In the genomic region with DNA sequence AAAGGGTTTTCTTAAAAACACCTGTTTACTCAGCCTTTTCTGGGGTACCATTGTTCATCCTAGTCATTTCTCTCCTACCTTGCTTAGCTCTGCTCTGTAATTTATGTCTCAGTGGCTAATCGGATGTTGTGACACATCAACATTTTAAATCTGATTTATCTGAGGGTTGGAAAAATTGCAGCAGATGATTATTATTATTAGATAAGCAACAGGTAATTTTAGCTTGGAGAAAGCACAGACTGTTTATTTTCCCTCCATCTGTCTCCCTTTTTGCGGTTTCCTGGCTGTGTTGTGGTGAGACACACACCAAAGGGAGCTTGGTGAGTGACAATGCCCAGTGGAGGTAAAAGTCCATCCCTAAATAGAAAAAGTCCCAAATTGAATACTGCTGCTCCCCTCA, we compare ENCODE assay signal across 1 cellular context.
TF ChIP-seq lines count a peak whose summit lies in the region.

No MANE protein-coding gene starts in this region.

TF ChIP-seq in HEK293, 187 proteins besides CTCF, POLR2A, EP300 and RAD21 (continued from another document and continues in another):
- TF ChIP-seq, protein P1, sequence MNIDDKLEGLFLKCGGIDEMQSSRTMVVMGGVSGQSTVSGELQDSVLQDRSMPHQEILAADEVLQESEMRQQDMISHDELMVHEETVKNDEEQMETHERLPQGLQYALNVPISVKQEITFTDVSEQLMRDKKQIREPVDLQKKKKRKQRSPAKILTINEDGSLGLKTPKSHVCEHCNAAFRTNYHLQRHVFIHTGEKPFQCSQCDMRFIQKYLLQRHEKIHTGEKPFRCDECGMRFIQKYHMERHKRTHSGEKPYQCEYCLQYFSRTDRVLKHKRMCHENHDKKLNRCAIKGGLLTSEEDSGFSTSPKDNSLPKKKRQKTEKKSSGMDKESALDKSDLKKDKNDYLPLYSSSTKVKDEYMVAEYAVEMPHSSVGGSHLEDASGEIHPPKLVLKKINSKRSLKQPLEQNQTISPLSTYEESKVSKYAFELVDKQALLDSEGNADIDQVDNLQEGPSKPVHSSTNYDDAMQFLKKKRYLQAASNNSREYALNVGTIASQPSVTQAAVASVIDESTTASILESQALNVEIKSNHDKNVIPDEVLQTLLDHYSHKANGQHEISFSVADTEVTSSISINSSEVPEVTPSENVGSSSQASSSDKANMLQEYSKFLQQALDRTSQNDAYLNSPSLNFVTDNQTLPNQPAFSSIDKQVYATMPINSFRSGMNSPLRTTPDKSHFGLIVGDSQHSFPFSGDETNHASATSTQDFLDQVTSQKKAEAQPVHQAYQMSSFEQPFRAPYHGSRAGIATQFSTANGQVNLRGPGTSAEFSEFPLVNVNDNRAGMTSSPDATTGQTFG (tag by site-specific recombination; IDR thresholded peaks at IDR 0.05; ENCODE audit: borderline replicate concordance), result peak; percentile 95
- TF ChIP-seq ZNF362 (tag by site-specific recombination; IDR thresholded peaks at IDR 0.05) (no peak), ZNF677 (tag by site-specific recombination; IDR thresholded peaks at IDR 0.05) (no peak), ZNF473 (tag by site-specific recombination; IDR thresholded peaks at IDR 0.05) (no peak), ZNF777 (tag by site-specific recombination; IDR thresholded peaks at IDR 0.05; ENCODE audit: borderline replicate concordance) (no peak), SETDB1 (IDR thresholded peaks at IDR 0.05; ENCODE audit: insufficient read length, low read length) (no peak), PRDM1 (tag by site-specific recombination; IDR thresholded peaks at IDR 0.05) (no peak), ZNF416 (tag by site-specific recombination; IDR thresholded peaks at IDR 0.05) (no peak), GFI1B (tag by site-specific recombination; IDR thresholded peaks at IDR 0.05) (peak; percentile 94), ZNF112 (tag by site-specific recombination; IDR thresholded peaks at IDR 0.05) (no peak), ZNF555 (tag by site-specific recombination; conservative IDR thresholded peaks at IDR 0.05) (no peak; the same call in 1 of the 2 replicates), EGR2 (tag by site-specific recombination; IDR thresholded peaks at IDR 0.05; ENCODE audit: low read depth) (no peak), ZNF350 (tag by site-specific recombination; IDR thresholded peaks at IDR 0.05) (peak; percentile 59), ZNF426 (tag by site-specific recombination; IDR thresholded peaks at IDR 0.05) (no peak), ZNF37A (tag by site-specific recombination; IDR thresholded peaks at IDR 0.05) (no peak), KLF17 (tag by site-specific recombination; IDR thresholded peaks at IDR 0.05) (peak; percentile 97), ZNF311 (tag by site-specific recombination; IDR thresholded peaks at IDR 0.05; ENCODE audit: borderline replicate concordance) (no peak), ZNF514 (tag by site-specific recombination; IDR thresholded peaks at IDR 0.05) (no peak), ZNF548 (tag by site-specific recombination; IDR thresholded peaks at IDR 0.05) (no peak), MYNN (tag by site-specific recombination; IDR thresholded peaks at IDR 0.05; ENCODE audit: borderline replicate concordance) (no peak), ZEB2 (tag by site-specific recombination; IDR thresholded peaks at IDR 0.05) (no peak), ZNF660 (tag by site-specific recombination; IDR thresholded peaks at IDR 0.05) (no peak), ZNF621 (tag by site-specific recombination; IDR thresholded peaks at IDR 0.05) (no peak), KLF8 (tag by site-specific recombination; IDR thresholded peaks at IDR 0.05) (peak; percentile 72), ZNF629 (tag by site-specific recombination; IDR thresholded peaks at IDR 0.05) (peak; percentile 68), SP3 (tag by site-specific recombination; IDR thresholded peaks at IDR 0.05) (no peak), KLF7 (tag by site-specific recombination; IDR thresholded peaks at IDR 0.05; ENCODE audit: borderline replicate concordance) (no peak; the same call in 1 of the 2 replicates), ZNF600 (tag by site-specific recombination; IDR thresholded peaks at IDR 0.05) (no peak)
- TF ChIP-seq, protein P2, sequence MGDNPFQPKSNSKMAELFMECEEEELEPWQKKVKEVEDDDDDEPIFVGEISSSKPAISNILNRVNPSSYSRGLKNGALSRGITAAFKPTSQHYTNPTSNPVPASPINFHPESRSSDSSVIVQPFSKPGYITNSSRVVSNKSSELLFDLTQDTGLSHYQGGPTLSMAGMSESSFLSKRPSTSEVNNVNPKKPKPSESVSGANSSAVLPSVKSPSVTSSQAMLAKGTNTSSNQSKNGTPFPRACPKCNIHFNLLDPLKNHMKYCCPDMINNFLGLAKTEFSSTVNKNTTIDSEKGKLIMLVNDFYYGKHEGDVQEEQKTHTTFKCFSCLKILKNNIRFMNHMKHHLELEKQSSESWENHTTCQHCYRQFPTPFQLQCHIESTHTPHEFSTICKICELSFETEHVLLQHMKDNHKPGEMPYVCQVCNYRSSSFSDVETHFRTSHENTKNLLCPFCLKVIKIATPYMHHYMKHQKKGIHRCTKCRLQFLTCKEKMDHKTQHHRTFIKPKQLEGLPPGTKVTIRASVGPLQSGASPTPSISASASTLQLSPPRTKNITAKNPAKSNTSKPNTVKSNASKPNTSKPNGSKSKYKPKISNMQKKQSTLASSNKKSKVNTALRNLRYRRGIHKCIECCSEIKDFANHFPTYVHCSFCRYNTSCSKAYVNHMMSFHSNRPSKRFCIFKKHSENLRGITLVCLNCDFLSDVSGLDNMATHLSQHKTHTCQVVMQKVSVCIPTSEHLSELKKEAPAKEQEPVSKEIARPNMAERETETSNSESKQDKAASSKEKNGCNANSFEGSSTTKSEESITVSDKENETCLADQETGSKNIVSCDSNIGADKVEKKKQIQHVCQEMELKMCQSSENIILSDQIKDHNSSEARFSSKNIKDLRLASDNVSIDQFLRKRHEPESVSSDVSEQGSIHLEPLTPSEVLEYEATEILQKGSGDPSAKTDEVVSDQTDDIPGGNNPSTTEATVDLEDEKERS (tag by site-specific recombination; IDR thresholded peaks at IDR 0.05), result no peak
- TF ChIP-seq, protein P3, sequence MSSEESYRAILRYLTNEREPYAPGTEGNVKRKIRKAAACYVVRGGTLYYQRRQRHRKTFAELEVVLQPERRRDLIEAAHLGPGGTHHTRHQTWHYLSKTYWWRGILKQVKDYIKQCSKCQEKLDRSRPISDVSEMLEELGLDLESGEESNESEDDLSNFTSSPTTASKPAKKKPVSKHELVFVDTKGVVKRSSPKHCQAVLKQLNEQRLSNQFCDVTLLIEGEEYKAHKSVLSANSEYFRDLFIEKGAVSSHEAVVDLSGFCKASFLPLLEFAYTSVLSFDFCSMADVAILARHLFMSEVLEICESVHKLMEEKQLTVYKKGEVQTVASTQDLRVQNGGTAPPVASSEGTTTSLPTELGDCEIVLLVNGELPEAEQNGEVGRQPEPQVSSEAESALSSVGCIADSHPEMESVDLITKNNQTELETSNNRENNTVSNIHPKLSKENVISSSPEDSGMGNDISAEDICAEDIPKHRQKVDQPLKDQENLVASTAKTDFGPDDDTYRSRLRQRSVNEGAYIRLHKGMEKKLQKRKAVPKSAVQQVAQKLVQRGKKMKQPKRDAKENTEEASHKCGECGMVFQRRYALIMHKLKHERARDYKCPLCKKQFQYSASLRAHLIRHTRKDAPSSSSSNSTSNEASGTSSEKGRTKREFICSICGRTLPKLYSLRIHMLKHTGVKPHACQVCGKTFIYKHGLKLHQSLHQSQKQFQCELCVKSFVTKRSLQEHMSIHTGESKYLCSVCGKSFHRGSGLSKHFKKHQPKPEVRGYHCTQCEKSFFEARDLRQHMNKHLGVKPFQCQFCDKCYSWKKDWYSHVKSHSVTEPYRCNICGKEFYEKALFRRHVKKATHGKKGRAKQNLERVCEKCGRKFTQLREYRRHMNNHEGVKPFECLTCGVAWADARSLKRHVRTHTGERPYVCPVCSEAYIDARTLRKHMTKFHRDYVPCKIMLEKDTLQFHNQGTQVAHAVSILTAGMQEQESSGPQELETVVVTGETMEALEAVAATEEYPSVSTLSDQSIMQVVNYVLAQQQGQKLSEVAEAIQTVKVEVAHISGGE (tag by site-specific recombination; conservative IDR thresholded peaks at IDR 0.05; ENCODE audit: low read depth), result no peak
- TF ChIP-seq, protein P4, sequence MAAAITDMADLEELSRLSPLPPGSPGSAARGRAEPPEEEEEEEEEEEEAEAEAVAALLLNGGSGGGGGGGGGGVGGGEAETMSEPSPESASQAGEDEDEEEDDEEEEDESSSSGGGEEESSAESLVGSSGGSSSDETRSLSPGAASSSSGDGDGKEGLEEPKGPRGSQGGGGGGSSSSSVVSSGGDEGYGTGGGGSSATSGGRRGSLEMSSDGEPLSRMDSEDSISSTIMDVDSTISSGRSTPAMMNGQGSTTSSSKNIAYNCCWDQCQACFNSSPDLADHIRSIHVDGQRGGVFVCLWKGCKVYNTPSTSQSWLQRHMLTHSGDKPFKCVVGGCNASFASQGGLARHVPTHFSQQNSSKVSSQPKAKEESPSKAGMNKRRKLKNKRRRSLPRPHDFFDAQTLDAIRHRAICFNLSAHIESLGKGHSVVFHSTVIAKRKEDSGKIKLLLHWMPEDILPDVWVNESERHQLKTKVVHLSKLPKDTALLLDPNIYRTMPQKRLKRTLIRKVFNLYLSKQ (tag by site-specific recombination; IDR thresholded peaks at IDR 0.05; ENCODE audit: borderline replicate concordance), result no peak
- TF ChIP-seq, protein P5, sequence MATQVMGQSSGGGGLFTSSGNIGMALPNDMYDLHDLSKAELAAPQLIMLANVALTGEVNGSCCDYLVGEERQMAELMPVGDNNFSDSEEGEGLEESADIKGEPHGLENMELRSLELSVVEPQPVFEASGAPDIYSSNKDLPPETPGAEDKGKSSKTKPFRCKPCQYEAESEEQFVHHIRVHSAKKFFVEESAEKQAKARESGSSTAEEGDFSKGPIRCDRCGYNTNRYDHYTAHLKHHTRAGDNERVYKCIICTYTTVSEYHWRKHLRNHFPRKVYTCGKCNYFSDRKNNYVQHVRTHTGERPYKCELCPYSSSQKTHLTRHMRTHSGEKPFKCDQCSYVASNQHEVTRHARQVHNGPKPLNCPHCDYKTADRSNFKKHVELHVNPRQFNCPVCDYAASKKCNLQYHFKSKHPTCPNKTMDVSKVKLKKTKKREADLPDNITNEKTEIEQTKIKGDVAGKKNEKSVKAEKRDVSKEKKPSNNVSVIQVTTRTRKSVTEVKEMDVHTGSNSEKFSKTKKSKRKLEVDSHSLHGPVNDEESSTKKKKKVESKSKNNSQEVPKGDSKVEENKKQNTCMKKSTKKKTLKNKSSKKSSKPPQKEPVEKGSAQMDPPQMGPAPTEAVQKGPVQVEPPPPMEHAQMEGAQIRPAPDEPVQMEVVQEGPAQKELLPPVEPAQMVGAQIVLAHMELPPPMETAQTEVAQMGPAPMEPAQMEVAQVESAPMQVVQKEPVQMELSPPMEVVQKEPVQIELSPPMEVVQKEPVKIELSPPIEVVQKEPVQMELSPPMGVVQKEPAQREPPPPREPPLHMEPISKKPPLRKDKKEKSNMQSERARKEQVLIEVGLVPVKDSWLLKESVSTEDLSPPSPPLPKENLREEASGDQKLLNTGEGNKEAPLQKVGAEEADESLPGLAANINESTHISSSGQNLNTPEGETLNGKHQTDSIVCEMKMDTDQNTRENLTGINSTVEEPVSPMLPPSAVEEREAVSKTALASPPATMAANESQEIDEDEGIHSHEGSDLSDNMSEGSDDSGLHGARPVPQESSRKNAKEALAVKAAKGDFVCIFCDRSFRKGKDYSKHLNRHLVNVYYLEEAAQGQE (tag by site-specific recombination; IDR thresholded peaks at IDR 0.05), result no peak
- TF ChIP-seq, protein P6, sequence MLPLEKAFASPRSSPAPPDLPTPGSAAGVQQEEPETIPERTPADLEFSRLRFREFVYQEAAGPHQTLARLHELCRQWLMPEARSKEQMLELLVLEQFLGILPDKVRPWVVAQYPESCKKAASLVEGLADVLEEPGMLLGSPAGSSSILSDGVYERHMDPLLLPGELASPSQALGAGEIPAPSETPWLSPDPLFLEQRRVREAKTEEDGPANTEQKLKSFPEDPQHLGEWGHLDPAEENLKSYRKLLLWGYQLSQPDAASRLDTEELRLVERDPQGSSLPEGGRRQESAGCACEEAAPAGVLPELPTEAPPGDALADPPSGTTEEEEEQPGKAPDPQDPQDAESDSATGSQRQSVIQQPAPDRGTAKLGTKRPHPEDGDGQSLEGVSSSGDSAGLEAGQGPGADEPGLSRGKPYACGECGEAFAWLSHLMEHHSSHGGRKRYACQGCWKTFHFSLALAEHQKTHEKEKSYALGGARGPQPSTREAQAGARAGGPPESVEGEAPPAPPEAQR (tag by site-specific recombination; IDR thresholded peaks at IDR 0.05), result peak; percentile 72; the same call in 1 of the 2 replicates
- TF ChIP-seq, protein P7, sequence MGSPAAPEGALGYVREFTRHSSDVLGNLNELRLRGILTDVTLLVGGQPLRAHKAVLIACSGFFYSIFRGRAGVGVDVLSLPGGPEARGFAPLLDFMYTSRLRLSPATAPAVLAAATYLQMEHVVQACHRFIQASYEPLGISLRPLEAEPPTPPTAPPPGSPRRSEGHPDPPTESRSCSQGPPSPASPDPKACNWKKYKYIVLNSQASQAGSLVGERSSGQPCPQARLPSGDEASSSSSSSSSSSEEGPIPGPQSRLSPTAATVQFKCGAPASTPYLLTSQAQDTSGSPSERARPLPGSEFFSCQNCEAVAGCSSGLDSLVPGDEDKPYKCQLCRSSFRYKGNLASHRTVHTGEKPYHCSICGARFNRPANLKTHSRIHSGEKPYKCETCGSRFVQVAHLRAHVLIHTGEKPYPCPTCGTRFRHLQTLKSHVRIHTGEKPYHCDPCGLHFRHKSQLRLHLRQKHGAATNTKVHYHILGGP (tag by site-specific recombination; IDR thresholded peaks at IDR 0.05), result peak; percentile 84
- TF ChIP-seq, protein P8, sequence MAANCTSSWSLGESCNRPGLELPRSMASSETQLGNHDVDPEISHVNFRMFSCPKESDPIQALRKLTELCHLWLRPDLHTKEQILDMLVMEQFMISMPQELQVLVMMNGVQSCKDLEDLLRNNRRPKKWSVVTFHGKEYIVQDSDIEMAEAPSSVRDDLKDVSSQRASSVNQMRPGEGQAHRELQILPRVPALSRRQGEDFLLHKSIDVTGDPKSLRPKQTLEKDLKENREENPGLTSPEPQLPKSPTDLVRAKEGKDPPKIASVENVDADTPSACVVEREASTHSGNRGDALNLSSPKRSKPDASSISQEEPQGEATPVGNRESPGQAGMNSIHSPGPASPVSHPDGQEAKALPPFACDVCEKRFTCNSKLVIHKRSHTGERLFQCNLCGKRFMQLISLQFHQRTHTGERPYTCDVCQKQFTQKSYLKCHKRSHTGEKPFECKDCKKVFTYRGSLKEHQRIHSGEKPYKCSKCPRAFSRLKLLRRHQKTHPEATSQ (tag by site-specific recombination; IDR thresholded peaks at IDR 0.05), result no peak
